Comparison of ENCODE assay signal across 8 cellular contexts in the genomic region with DNA sequence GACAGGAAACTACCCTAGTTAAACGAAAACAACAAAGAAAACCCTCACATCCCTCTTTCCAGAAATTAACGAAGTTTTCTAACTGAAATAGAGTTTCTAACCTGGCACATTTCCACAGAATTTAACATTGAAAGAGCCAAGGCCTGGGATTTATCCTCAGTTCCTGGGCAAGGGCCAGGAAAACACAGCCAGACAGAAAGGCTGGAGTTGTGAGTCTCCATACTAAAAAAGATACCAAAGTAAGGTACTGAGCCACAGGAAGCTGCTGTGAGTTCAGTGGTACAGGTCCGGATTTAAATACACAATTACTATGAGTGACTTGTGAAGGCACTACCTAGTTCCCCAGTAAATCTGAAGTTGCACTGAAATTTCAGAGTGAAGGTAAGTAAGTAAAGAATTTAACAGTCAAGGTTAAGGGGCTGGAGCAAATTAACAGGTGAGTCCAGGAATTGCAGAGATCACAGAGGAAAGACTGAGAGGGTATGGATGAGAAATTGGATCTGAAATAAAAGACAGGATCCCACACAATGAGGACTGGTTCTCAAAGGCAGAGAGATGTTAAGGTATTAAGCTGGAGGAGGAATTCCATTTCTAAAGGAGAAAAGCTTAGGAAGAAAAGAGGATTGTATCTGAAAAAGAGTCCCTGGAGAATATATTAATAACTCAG. TPM values are rescaled to one million over a fixed set of nuclear protein-coding genes. Genes with fewer than 3 reads are reported as not detected.
DNase-seq lines count a peak whose midpoint lies in the region; ATAC-seq, FAIRE-seq and TF ChIP-seq lines count a peak whose summit lies in the region.

No MANE protein-coding gene starts in this region.

- FAIRE-seq in pancreas (lab: Jason Lieb, UNC), result no peak

- no peaks in the 10 kb centered on the region for H3K9me3 ChIP-seq in pancreas

- peak; percentile 9 for DNase-seq in HCEC 1CT
- DNase-seq in T-helper 2 cell treated with Interferon-gamma antibody and Interleukin-4, amounts not matched to agents 5 μg/mL and 100 μg/mL, for 36 hours (ENCODE audit: low spot score), result no peak
- DNase-seq in fibroblast of the conjunctiva (ENCODE audit: low read depth), result peak; percentile 40
- no peak for DNase-seq in pancreas
- DNase-seq in NCI-H128 (lab: John Stamatoyannopoulos, UW; ENCODE audit: unreplicated experiment), result no peak
- no peak for DNase-seq in iPS-NIHi11 (ENCODE audit: low spot score)
- no peak for DNase-seq in NCI-H2171 treated with DMSO at 0.1 percent for 48 hours (lab: John Stamatoyannopoulos, UW)
- DNase-seq in NCI-H82 (lab: John Stamatoyannopoulos, UW), result no peak

- peak overlapping the region in 3 of 4 donors; percentile 27 to 89 (median 84) for H3K27ac ChIP-seq in pancreas

- intact Hi-C loops in pancreas (cut with DNase I), result no loop called here

- H3K27me3 Mint-ChIP-seq in T-helper 2 cell treated with Interferon-gamma antibody and Interleukin-4, amounts not matched to agents 5 μg/mL and 100 μg/mL, for 36 hours (ENCODE audit: low read depth), result no peaks in the 10 kb centered on the region

- peaks cover 9% of the 10 kb centered on the region for H3K36me3 Mint-ChIP-seq in T-helper 2 cell treated with Interferon-gamma antibody and Interleukin-4, amounts not matched to agents 5 μg/mL and 100 μg/mL, for 36 hours (ENCODE audit: low read depth)

- peak overlapping the region; percentile 91 for H3K27ac Mint-ChIP-seq in T-helper 2 cell treated with Interferon-gamma antibody and Interleukin-4, amounts not matched to agents 5 μg/mL and 100 μg/mL, for 36 hours

- no peaks in the 10 kb centered on the region for H3K27me3 ChIP-seq in pancreas

- peak overlapping the region; percentile 43 to 93 (median 78) for H3K4me3 ChIP-seq in pancreas

- WGBS in pancreas, 2 donors, result 9 to 15% methylated on average over 3 of the region's 3 CpGs

- H3K4me3 Mint-ChIP-seq in T-helper 2 cell treated with Interferon-gamma antibody and Interleukin-4, amounts not matched to agents 5 μg/mL and 100 μg/mL, for 36 hours, result peak overlapping the region; percentile 91

- H3K36me3 ChIP-seq in pancreas, result no peaks in the 10 kb centered on the region

- no peaks in the 10 kb centered on the region for H3K9me3 Mint-ChIP-seq in T-helper 2 cell treated with Interferon-gamma antibody and Interleukin-4, amounts not matched to agents 5 μg/mL and 100 μg/mL, for 36 hours

- H3K4me1 Mint-ChIP-seq in T-helper 2 cell treated with Interferon-gamma antibody and Interleukin-4, amounts not matched to agents 5 μg/mL and 100 μg/mL, for 36 hours (ENCODE audit: low read depth), result peaks cover 56% of the 10 kb centered on the region

- ATAC-seq in pancreas, result no peak

- H3K4me1 ChIP-seq in pancreas, result peaks cover 7 to 35% (median 22%) of the 10 kb centered on the region in 3 donors

- TF ChIP-seq CTCF in pancreas (IDR thresholded peaks at IDR 0.05), result no peak

RNA-seq across cellular contexts. Expression of a gene that starts 0.9 kb away (rescaled TPM):
- 10 to 100 TPM in 1 of 6 donors, 1 to 10 TPM in 5; 3.3 to 10.3 (median 5.8) TPM for total RNA-seq in pancreas
- polyA plus RNA-seq in pancreas, result 1 to 10 TPM; 2.9 to 6.8 TPM

RNA-seq across cellular contexts. Expression of a gene that starts 7.5 kb away (rescaled TPM):
- total RNA-seq in pancreas, result under 1 TPM; 0.04 to 0.28 (median 0.18) TPM
- under 1 TPM; 0.34 to 0.38 TPM for polyA plus RNA-seq in pancreas

RNA-seq across cellular contexts. Expression of a gene that starts 7.6 kb away (rescaled TPM):
- 10 to 100 TPM in 1 of 6 donors, 1 to 10 TPM in 5; 3.9 to 10.8 (median 5.7) TPM for total RNA-seq in pancreas
- polyA plus RNA-seq in pancreas, result 10 to 100 TPM; 14.6 to 27.6 TPM

RNA-seq across cellular contexts. Expression of a gene that starts 29.6 kb away (rescaled TPM):
- 10 to 100 TPM; 29.5 to 55.0 (median 49.1) TPM for total RNA-seq in pancreas
- polyA plus RNA-seq in pancreas, result 10 to 100 TPM; 32.0 to 57.9 TPM

RNA-seq across cellular contexts. Expression of a gene that starts 38.4 kb away (rescaled TPM):
- 10 to 100 TPM; 11.0 to 15.5 (median 12.5) TPM for total RNA-seq in pancreas
- polyA plus RNA-seq in pancreas, result 10 to 100 TPM; 10.7 to 21.9 TPM

Comparison
In these comparisons a context has a peak if more than half of its experiments do, and no peak if none do; other contexts are left out.
1. DNase-seq: peak in HCEC 1CT (single experiment) and fibroblast of the conjunctiva (single experiment); none in T-helper 2 cell treated with Interferon-gamma antibody and Interleukin-4, amounts not matched to agents 5 μg/mL and 100 μg/mL, for 36 hours (single experiment), pancreas (0 of 6), NCI-H128 (single experiment), iPS-NIHi11 (single experiment), NCI-H2171 treated with DMSO at 0.1 percent for 48 hours (single experiment) and NCI-H82 (single experiment).